Comparison of ENCODE assay signal across 9 cellular contexts in genomic region chr1:66445492-66446181, GRCh38.
A peak's percentile ranks its signal among the peaks of the same experiment; 100 is the strongest.
DNase-seq lines count a peak whose midpoint lies in the region; ATAC-seq and TF ChIP-seq lines count a peak whose summit lies in the region.
"Had no signal": no experiment of that assay in that cellular context is flagged by ENCODE, and none has a peak within 500 bp of the region (broad histone marks: within the 10 kb centered on the region; RNA-seq: fewer than 3 reads in every experiment).

No MANE protein-coding gene starts in this region.

- H3K4me1 Mint-ChIP-seq in T-helper 2 cell treated with Interferon-gamma antibody and Interleukin-4, amounts not matched to agents 5 μg/mL and 100 μg/mL, for 36 hours (ENCODE audit: low read depth), result peaks cover 18% of the 10 kb centered on the region
- peaks cover 22% of the 10 kb centered on the region for H3K4me1 Mint-ChIP-seq in central memory CD8-positive, alpha-beta T cell

- H3K27me3 ChIP-seq in ascending aorta, result no peaks in the 10 kb centered on the region
- H3K27me3 ChIP-seq: pancreas had no signal

- peak overlapping the region; percentile 71 for H3K4me3 Mint-ChIP-seq in T-helper 2 cell treated with Interferon-gamma antibody and Interleukin-4, amounts not matched to agents 5 μg/mL and 100 μg/mL, for 36 hours
- H3K4me3 Mint-ChIP-seq in central memory CD8-positive, alpha-beta T cell, result peak overlapping the region; percentile 67

- no peaks in the 10 kb centered on the region for H3K36me3 ChIP-seq in ascending aorta
- H3K36me3 ChIP-seq: pancreas had no signal

- peak; percentile 37 for DNase-seq in T-helper 2 cell treated with Interferon-gamma antibody and Interleukin-4, amounts not matched to agents 5 μg/mL and 100 μg/mL, for 36 hours (ENCODE audit: low spot score)
- DNase-seq in central memory CD8-positive, alpha-beta T cell (ENCODE audit: low spot score in 2 of 2), result peak in 1 of 2 donors; percentile 35
- DNase-seq in pons (ENCODE audit: low spot score) (peak; percentile 58), posterior vena cava (ENCODE audit: low spot score) (no peak), ascending aorta (ENCODE audit: low spot score in 2 of 2) (no peak), SKM-1 treated with dmso at 0.1 percent for 144 hours (lab: John Stamatoyannopoulos, UW; ENCODE audit: unreplicated experiment) (no peak)

- ATAC-seq in GM19023 (IDR thresholded peaks at IDR 0.05; ENCODE audit: unreplicated experiment), result peak; percentile 82
- peak; percentile 77 for ATAC-seq in HG02973 (IDR thresholded peaks at IDR 0.05; ENCODE audit: unreplicated experiment)
- peak; percentile 82 for ATAC-seq in central memory CD8-positive, alpha-beta T cell (replicated peaks; ENCODE audit: extremely low read depth, poor library complexity, severe bottlenecking)

- peak overlapping the region; percentile 88 for H3K27ac Mint-ChIP-seq in T-helper 2 cell treated with Interferon-gamma antibody and Interleukin-4, amounts not matched to agents 5 μg/mL and 100 μg/mL, for 36 hours
- H3K27ac Mint-ChIP-seq in central memory CD8-positive, alpha-beta T cell (ENCODE audit: low read depth), result peak overlapping the region; percentile 97

- H3K4me3 ChIP-seq in ascending aorta, result no peak overlapping the region
- H3K4me3 ChIP-seq: pancreas had no signal

- H3K4me1 ChIP-seq in ascending aorta, result peaks cover 0 to 9% of the 10 kb centered on the region in 2 donors

- intact Hi-C loops in posterior vena cava (cut with DNase I) (loop anchor here (5.0 to 10.0 kb wide), 4 partner anchors 51 to 1213 kb away; no protein-coding TSS in a partner anchor), ascending aorta (cut with DNase I) (loop anchor here (1.0 to 5.0 kb wide), 6 partner anchors 59 to 487 kb away; no protein-coding TSS in a partner anchor)

- H3K27ac ChIP-seq in ascending aorta, result no peak overlapping the region
- H3K27ac ChIP-seq: pancreas had no signal

- H3K27me3 Mint-ChIP-seq in T-helper 2 cell treated with Interferon-gamma antibody and Interleukin-4, amounts not matched to agents 5 μg/mL and 100 μg/mL, for 36 hours (ENCODE audit: low read depth), result peaks cover 20% of the 10 kb centered on the region
- peaks cover 8% of the 10 kb centered on the region for H3K27me3 Mint-ChIP-seq in central memory CD8-positive, alpha-beta T cell

- TF ChIP-seq CTCF in ascending aorta (IDR thresholded peaks at IDR 0.05), result no peak

- no peaks in the 10 kb centered on the region for H3K36me3 Mint-ChIP-seq in T-helper 2 cell treated with Interferon-gamma antibody and Interleukin-4, amounts not matched to agents 5 μg/mL and 100 μg/mL, for 36 hours (ENCODE audit: low read depth)
- peaks cover 2% of the 10 kb centered on the region for H3K36me3 Mint-ChIP-seq in central memory CD8-positive, alpha-beta T cell (ENCODE audit: insufficient read depth)

- H3K9me3 ChIP-seq in ascending aorta, result no peaks in the 10 kb centered on the region
- H3K9me3 ChIP-seq: pancreas had no signal

- H3K9me3 Mint-ChIP-seq in T-helper 2 cell treated with Interferon-gamma antibody and Interleukin-4, amounts not matched to agents 5 μg/mL and 100 μg/mL, for 36 hours, result no peaks in the 10 kb centered on the region
- no peaks in the 10 kb centered on the region for H3K9me3 Mint-ChIP-seq in central memory CD8-positive, alpha-beta T cell

Comparison
In these comparisons a context has a peak if more than half of its experiments do, and no peak if none do; other contexts are left out.
1. DNase-seq: peak in T-helper 2 cell treated with Interferon-gamma antibody and Interleukin-4, amounts not matched to agents 5 μg/mL and 100 μg/mL, for 36 hours (single experiment) and pons (single experiment); none in posterior vena cava (single experiment), ascending aorta (0 of 2) and SKM-1 treated with dmso at 0.1 percent for 144 hours (single experiment).
2. Peak in every context shown above with its lines, with median percentiles within 50 percentile points of each other: ATAC-seq.